Comparison of ENCODE assay signal across 25 cellular contexts in genomic region chr4:107333518-107333917, GRCh38.
"Had no signal": no experiment of that assay in that cellular context is flagged by ENCODE, and none has a peak within 500 bp of the region (broad histone marks: within the 10 kb centered on the region; RNA-seq: fewer than 3 reads in every experiment).

No MANE protein-coding gene starts in this region.

- H3K4me3 ChIP-seq: colonic mucosa, esophagus muscularis mucosa, gastroesophageal sphincter, heart left ventricle, hepatocyte, left ventricle myocardium inferior, lower lobe of right lung, mucosa of descending colon had no signal

- H3K36me3 Mint-ChIP-seq: immature natural killer cell had no signal

- H3K4me1 ChIP-seq: colonic mucosa, esophagus muscularis mucosa, foreskin keratinocyte, gastroesophageal sphincter, heart left ventricle, left ventricle myocardium inferior, lower lobe of right lung had no signal

- ATAC-seq: foreskin keratinocyte, gastroesophageal sphincter, heart left ventricle, left colon, left lobe of liver, lower lobe of right lung, mucosa of descending colon had no signal

- H3K27ac Mint-ChIP-seq: dendritic cell treated with granulocyte-macrophage colony-stimulating factor and Interleukin-4, amounts not matched to agents 40 ng/mL and 50 ng/mL, for 4 days; immature natural killer cell; mesothelial cell of epicardium; naive B cell had no signal

- H3K27me3 Mint-ChIP-seq: dendritic cell treated with granulocyte-macrophage colony-stimulating factor and Interleukin-4, amounts not matched to agents 40 ng/mL and 50 ng/mL, for 4 days had no signal

- H3K4me1 Mint-ChIP-seq: immature natural killer cell, naive B cell had no signal

- H3K4me2 ChIP-seq: hepatocyte had no signal

- H3K27ac ChIP-seq: colonic mucosa, esophagus muscularis mucosa, foreskin keratinocyte, gastroesophageal sphincter, heart left ventricle, hepatocyte, left ventricle myocardium inferior, lower lobe of right lung had no signal

- H3K27me3 ChIP-seq: colonic mucosa, esophagus muscularis mucosa, gastroesophageal sphincter, hepatocyte had no signal

- H3K9me3 ChIP-seq: colonic mucosa, lower lobe of right lung had no signal

- H3K79me2 ChIP-seq: hepatocyte had no signal

- H3K4me3 Mint-ChIP-seq: dendritic cell treated with granulocyte-macrophage colony-stimulating factor and Interleukin-4, amounts not matched to agents 40 ng/mL and 50 ng/mL, for 4 days; immature natural killer cell; mesothelial cell of epicardium; naive B cell had no signal

- H2AFZ ChIP-seq: hepatocyte had no signal

- H3K36me3 ChIP-seq: colonic mucosa, esophagus muscularis mucosa, gastroesophageal sphincter, heart left ventricle, left ventricle myocardium inferior, lower lobe of right lung had no signal

- FAIRE-seq: endothelial cell of umbilical vein, frontal cortex, kidney had no signal

- DNase-seq: colonic mucosa; cortex of kidney; effector CD4-positive, alpha-beta T cell; effector memory CD4-positive, alpha-beta T cell; foreskin keratinocyte; heart left ventricle; hypothalamus; immature natural killer cell; islet precursor cell; kidney; kidney glomerular epithelial cell; left colon; left ventricle myocardium inferior; lower lobe of right lung; mesenchymal stem cell; mucosa of descending colon; naive B cell had no signal
